ENCODE assay signal across 27 cellular contexts in genomic region chr6:34059136-34059731, GRCh38.
DNase-seq lines count a peak whose midpoint lies in the region; ATAC-seq and TF ChIP-seq lines count a peak whose summit lies in the region.
"Had no signal": no experiment of that assay in that cellular context is flagged by ENCODE, and none has a peak within 500 bp of the region (broad histone marks: within the 10 kb centered on the region; RNA-seq: fewer than 3 reads in every experiment).

No MANE protein-coding gene starts in this region.

- no peaks in the 10 kb centered on the region for H3K36me3 Mint-ChIP-seq in activated T-cell treated with anti-CD3 and anti-CD28 coated beads, Interleukin-2, amount 50 U/mL, for 4 hours (ENCODE audit: insufficient read depth)

- no peak for TF ChIP-seq CTCF in HEK293 (tag by site-specific recombination; IDR thresholded peaks at IDR 0.05)

- no peak overlapping the region for H3K27ac ChIP-seq in HEK293 (ENCODE audit: extremely low read depth, low read depth, low read length)
- H3K27ac ChIP-seq: body of pancreas, heart left ventricle, SJSA1, transverse colon had no signal

- no peak overlapping the region for H3K4me3 Mint-ChIP-seq in activated T-cell treated with anti-CD3 and anti-CD28 coated beads, Interleukin-2, amount 50 U/mL, for 4 hours
- H3K4me3 Mint-ChIP-seq: activated CD4-positive, alpha-beta T cell treated with anti-CD3 and anti-CD28 coated beads for 36 hours; activated CD8-positive, alpha-beta T cell treated with anti-CD3 and anti-CD28 coated beads, Interleukin-2, amount 10 ng/mL, durations not matched to agents 7 days and 5 days; activated naive CD8-positive, alpha-beta T cell treated with anti-CD3 and anti-CD28 coated beads, Interleukin-2, amount 50 U/mL, for 24 hours had no signal

- H3K36me3 ChIP-seq in HEK293 (ENCODE audit: control insufficient read depth in 2 of 2, insufficient read depth in 1 of 2, low read length in 2 of 2), result no peaks in the 10 kb centered on the region
- H3K36me3 ChIP-seq: BE2C, heart left ventricle, SJSA1, transverse colon had no signal

- H3K9me3 ChIP-seq in HEK293 (ENCODE audit: control insufficient read depth, insufficient read depth, low read depth, low read length), result no peaks in the 10 kb centered on the region
- H3K9me3 ChIP-seq: BE2C, body of pancreas, heart left ventricle, mucosa of descending colon, SJSA1, transverse colon had no signal

- no peaks in the 10 kb centered on the region for H3K4me1 ChIP-seq in HEK293 (ENCODE audit: control insufficient read depth, insufficient read depth, low read length)
- H3K4me1 ChIP-seq: SJSA1 had no signal

- no peak for ATAC-seq in GM18498 (IDR thresholded peaks at IDR 0.05; ENCODE audit: unreplicated experiment)
- no peak for ATAC-seq in activated T-cell treated with anti-CD3 and anti-CD28 coated beads, Interleukin-2, amount 50 U/mL, for 4 hours
- ATAC-seq: activated CD4-positive, alpha-beta T cell treated with anti-CD3 and anti-CD28 coated beads for 36 hours; activated CD8-positive, alpha-beta T cell treated with anti-CD3 and anti-CD28 coated beads, Interleukin-2, amount 10 ng/mL, durations not matched to agents 7 days and 5 days; activated naive CD8-positive, alpha-beta T cell treated with anti-CD3 and anti-CD28 coated beads, Interleukin-2, amount 50 U/mL, for 24 hours; body of pancreas; heart left ventricle; mucosa of descending colon; right cardiac atrium had no signal

- DNase-seq in AG08395 (ENCODE audit: low spot score) (peak; percentile 61), astrocyte of the hippocampus (ENCODE audit: low read depth, low spot score) (peak; percentile 9), kidney glomerular epithelial cell (lab: John Stamatoyannopoulos, UW) (peak; percentile 18), NCI-H526 treated with DMSO at 0.1 percent for 48 hours (lab: John Stamatoyannopoulos, UW) (no peak)
- no peak for DNase-seq in activated CD4-positive, CD25-positive, alpha-beta regulatory T cell (lab: John Stamatoyannopoulos, UW)
- DNase-seq in activated T-cell treated with anti-CD3 and anti-CD28 coated beads, Interleukin-2, amount 50 U/mL, for 4 hours, result no peak
- DNase-seq: activated CD4-positive, alpha-beta T cell treated with anti-CD3 and anti-CD28 coated beads for 36 hours; activated CD8-positive, alpha-beta T cell treated with anti-CD3 and anti-CD28 coated beads, Interleukin-2, amount 10 ng/mL, durations not matched to agents 7 days and 5 days; activated gamma-delta T cell; activated naive CD8-positive, alpha-beta T cell treated with anti-CD3 and anti-CD28 coated beads, Interleukin-2, amount 50 U/mL, for 24 hours; BE2C; body of pancreas; cerebellar nuclear complex; DMS53; GF-D8; heart left ventricle; mucosa of descending colon; NCI-H1092 treated with DMSO at 0.1 percent for 48 hours; NCI-H187 treated with DMSO at 0.1 percent for 48 hours; NCI-H774; right cardiac atrium; stimulated activated CD4-positive, alpha-beta T cell treated with anti-CD3 and anti-CD28 coated beads, Interleukin-4, amount 100 ng/mL, for 1 hour; transverse colon had no signal

- H3K4me1 Mint-ChIP-seq in activated T-cell treated with anti-CD3 and anti-CD28 coated beads, Interleukin-2, amount 50 U/mL, for 4 hours (ENCODE audit: low read depth), result no peaks in the 10 kb centered on the region
- H3K4me1 Mint-ChIP-seq: activated CD4-positive, alpha-beta T cell treated with anti-CD3 and anti-CD28 coated beads for 36 hours; activated naive CD8-positive, alpha-beta T cell treated with anti-CD3 and anti-CD28 coated beads, Interleukin-2, amount 50 U/mL, for 24 hours had no signal

- no peaks in the 10 kb centered on the region for H3K9me3 Mint-ChIP-seq in activated T-cell treated with anti-CD3 and anti-CD28 coated beads, Interleukin-2, amount 50 U/mL, for 4 hours
- H3K9me3 Mint-ChIP-seq: activated naive CD8-positive, alpha-beta T cell treated with anti-CD3 and anti-CD28 coated beads, Interleukin-2, amount 50 U/mL, for 24 hours had no signal

- CTCF ChIA-PET in HEK293 (lab: Yijun Ruan, JAX), result interaction anchor here (0.6 to 2.4 kb wide), 3 partner anchors 10 to 97 kb away, joined by 3 to 13 read pairs (median 3); no protein-coding TSS in a partner anchor

- no peak overlapping the region for H3K4me3 ChIP-seq in HEK293 (ENCODE audit: low read depth, low read length)
- H3K4me3 ChIP-seq: body of pancreas, heart left ventricle, lung, mucosa of descending colon, SJSA1, transverse colon had no signal

- POLR2A ChIA-PET in HEK293 (lab: Yijun Ruan, JAX), result no interaction called here

- H3K27me3 Mint-ChIP-seq in activated T-cell treated with anti-CD3 and anti-CD28 coated beads, Interleukin-2, amount 50 U/mL, for 4 hours (ENCODE audit: low read depth), result no peaks in the 10 kb centered on the region
- H3K27me3 Mint-ChIP-seq: activated CD4-positive, alpha-beta T cell treated with anti-CD3 and anti-CD28 coated beads for 36 hours had no signal

TF ChIP-seq in HEK293, 187 proteins besides CTCF, POLR2A, EP300 and RAD21:
- TF ChIP-seq SCRT2 (tag by site-specific recombination; IDR thresholded peaks at IDR 0.05) (no peak), PATZ1 (tag by site-specific recombination; IDR thresholded peaks at IDR 0.05) (0 out of 2 replicates have a peak, but pooled peaks have one; percentile 20), ZNF549 (tag by site-specific recombination; IDR thresholded peaks at IDR 0.05) (no peak), ZNF140 (tag by site-specific recombination; IDR thresholded peaks at IDR 0.05) (no peak), ZNF146 (tag by site-specific recombination; IDR thresholded peaks at IDR 0.05) (no peak), KLF1 (tag by site-specific recombination; IDR thresholded peaks at IDR 0.05) (peak; percentile 97), EGR2 (tag by site-specific recombination; IDR thresholded peaks at IDR 0.05; ENCODE audit: low read depth) (peak; percentile 100), ZFHX2 (tag by site-specific recombination; conservative IDR thresholded peaks at IDR 0.05) (peak; percentile 100)

Comparison
In these comparisons a context has a peak if more than half of its experiments do, and no peak if none do; other contexts are left out.
1. DNase-seq: peak in AG08395 (single experiment), astrocyte of the hippocampus (single experiment) and kidney glomerular epithelial cell (single experiment); none in activated CD4-positive, CD25-positive, alpha-beta regulatory T cell (0 of 4), NCI-H526 treated with DMSO at 0.1 percent for 48 hours (single experiment) and activated T-cell treated with anti-CD3 and anti-CD28 coated beads, Interleukin-2, amount 50 U/mL, for 4 hours (single experiment).